Comparison of ENCODE assay signal across 19 cellular contexts in the genomic region with DNA sequence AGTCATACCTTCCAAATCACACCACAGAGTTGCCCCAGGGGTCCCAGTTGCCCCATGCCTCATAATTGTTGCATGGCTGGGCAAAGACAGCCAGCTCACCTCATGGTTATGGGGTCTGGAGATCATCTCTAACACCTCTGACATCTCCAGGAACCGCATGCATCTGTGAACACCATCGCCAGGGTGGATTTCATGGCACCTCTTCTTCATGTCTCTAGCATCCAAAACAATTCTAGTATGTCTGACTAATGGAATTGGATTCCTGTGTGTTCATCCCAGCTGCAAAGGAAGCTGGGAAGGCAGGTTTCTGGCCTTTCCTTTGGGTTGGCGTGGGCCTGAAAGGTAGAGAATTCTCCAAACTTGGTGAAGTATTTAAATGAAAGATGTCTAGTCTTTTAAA.
DNase-seq lines count a peak whose midpoint lies in the region; ATAC-seq, FAIRE-seq and TF ChIP-seq lines count a peak whose summit lies in the region.
"Had no signal": no experiment of that assay in that cellular context is flagged by ENCODE, and none has a peak within 500 bp of the region (broad histone marks: within the 10 kb centered on the region; RNA-seq: fewer than 3 reads in every experiment).

No MANE protein-coding gene starts in this region.

- no peak for FAIRE-seq in RCC 7860 (lab: Jason Lieb, UNC)
- FAIRE-seq: H1, HTR-8/SVneo had no signal

- H3K4me3 ChIP-seq in GM23248: no peak overlapping the region
- no peak overlapping the region for H3K4me3 ChIP-seq in fibroblast of villous mesenchyme (ENCODE audit: low read depth, low read length)
- no peak overlapping the region for H3K4me3 ChIP-seq in right lobe of liver
- H3K4me3 ChIP-seq in body of pancreas: no peak overlapping the region
- H3K4me3 ChIP-seq: SK-N-MC had no signal

- no peak overlapping the region for H3K9ac ChIP-seq in GM23248

- no peak overlapping the region for H2AFZ ChIP-seq in GM23248

- no peaks in the 10 kb centered on the region for H3K79me2 ChIP-seq in GM23248 (ENCODE audit: insufficient read depth)

- H3K27ac ChIP-seq in GM23248 (no peak overlapping the region), right lobe of liver (no peak overlapping the region), body of pancreas (no peak overlapping the region)
- H3K27ac ChIP-seq: HL-60, SK-N-MC had no signal

- ATAC-seq in right lobe of liver (no peak), GM19397 (IDR thresholded peaks at IDR 0.05; ENCODE audit: unreplicated experiment) (no peak), body of pancreas (no peak)

- in situ Hi-C loops in GM23248 (cut with MboI): no loop called here

- DNase-seq in GM23248: peak; percentile 50
- peak; percentile 73 for DNase-seq in RCC 7860 (ENCODE audit: low spot score)
- DNase-seq in fibroblast of villous mesenchyme (ENCODE audit: low read depth): peak; percentile 58
- DNase-seq in renal cortical epithelial cell (ENCODE audit: low read depth): peak; percentile 37
- no peak for DNase-seq in right lobe of liver
- no peak for DNase-seq in body of pancreas
- DNase-seq: DND-41; GF-D8; NCI-H1092 treated with DMSO at 0.1 percent for 48 hours; NCI-H2081; NCI-H2171 treated with DMSO at 0.1 percent for 48 hours; NCI-H748 treated with DMSO at 0.1 percent for 48 hours; NK-92 treated with Interleukin-12 subunit alpha and Interleukin-12 subunit beta, amount 100 ng/mL, for 24 hours; SHP77 had no signal

- intact Hi-C loops in right lobe of liver (cut with DNase I) (no loop called here), body of pancreas (cut with DNase I) (no loop called here)

- no peak overlapping the region for H3K4me2 ChIP-seq in GM23248 (ENCODE audit: unreplicated experiment)

- H4K20me1 ChIP-seq in GM23248 (ENCODE audit: insufficient read depth): no peaks in the 10 kb centered on the region

- 55 to 63% methylated on average over 3 of the region's 3 CpGs for WGBS in GM23248 (ENCODE audit: low coverage in 1 of 2, low lambda C conversion rate in 2 of 2, missing lambda C conversion rate in 2 of 2), 2 experiments
- 90% methylated on average over 1 of the region's 3 CpGs for WGBS in right lobe of liver (ENCODE audit: insufficient coverage, low coverage, low lambda C conversion rate, missing lambda C conversion rate)
- WGBS in body of pancreas, 2 donors: 62 to 63% methylated on average over 3 of the region's 3 CpGs

- no peaks in the 10 kb centered on the region for H3K9me2 ChIP-seq in GM23248 (ENCODE audit: insufficient read depth)

- H3K27me3 ChIP-seq in GM23248 (replicated peaks; ENCODE audit: insufficient read depth): no peaks in the 10 kb centered on the region
- H3K27me3 ChIP-seq in right lobe of liver: no peaks in the 10 kb centered on the region
- no peaks in the 10 kb centered on the region for H3K27me3 ChIP-seq in body of pancreas

- H3F3A ChIP-seq in GM23248 (ENCODE audit: insufficient read depth): peaks cover 10% of the 10 kb centered on the region; the same call in 1 of the 2 replicates

- TF ChIP-seq POLR2A in right lobe of liver (IDR thresholded peaks at IDR 0.05) (no peak), body of pancreas (IDR thresholded peaks at IDR 0.05) (no peak)

- H3K36me3 ChIP-seq in GM23248 (ENCODE audit: low read depth): no peaks in the 10 kb centered on the region
- H3K36me3 ChIP-seq in right lobe of liver: no peaks in the 10 kb centered on the region
- no peaks in the 10 kb centered on the region for H3K36me3 ChIP-seq in body of pancreas (replicated peaks in 1 of 2; ENCODE audit: insufficient read depth in 1 of 2, low read depth in 2 of 2)

- TF ChIP-seq CTCF in fibroblast of villous mesenchyme (IDR thresholded peaks at IDR 0.05; ENCODE audit: insufficient read depth, low read depth, low read length): no peak
- TF ChIP-seq CTCF in right lobe of liver (IDR thresholded peaks at IDR 0.05): no peak
- TF ChIP-seq CTCF in body of pancreas (IDR thresholded peaks at IDR 0.05): no peak

- H3K4me1 ChIP-seq in GM23248 (ENCODE audit: insufficient read depth): peaks cover 16% of the 10 kb centered on the region
- H3K4me1 ChIP-seq in right lobe of liver: no peaks in the 10 kb centered on the region
- peaks cover 35% of the 10 kb centered on the region for H3K4me1 ChIP-seq in body of pancreas

- no peaks in the 10 kb centered on the region for H3K9me3 ChIP-seq in GM23248 (ENCODE audit: low read depth)
- H3K9me3 ChIP-seq in right lobe of liver: no peaks in the 10 kb centered on the region
- H3K9me3 ChIP-seq in body of pancreas: no peaks in the 10 kb centered on the region

Comparison
In these comparisons a context has a peak if more than half of its experiments do, and no peak if none do; other contexts are left out.
1. DNase-seq: peak in GM23248 (single experiment), RCC 7860 (single experiment), fibroblast of villous mesenchyme (single experiment) and renal cortical epithelial cell (single experiment); none in right lobe of liver (0 of 3) and body of pancreas (0 of 4).